ENCODE assay signal across 11 cellular contexts in the genomic region with DNA sequence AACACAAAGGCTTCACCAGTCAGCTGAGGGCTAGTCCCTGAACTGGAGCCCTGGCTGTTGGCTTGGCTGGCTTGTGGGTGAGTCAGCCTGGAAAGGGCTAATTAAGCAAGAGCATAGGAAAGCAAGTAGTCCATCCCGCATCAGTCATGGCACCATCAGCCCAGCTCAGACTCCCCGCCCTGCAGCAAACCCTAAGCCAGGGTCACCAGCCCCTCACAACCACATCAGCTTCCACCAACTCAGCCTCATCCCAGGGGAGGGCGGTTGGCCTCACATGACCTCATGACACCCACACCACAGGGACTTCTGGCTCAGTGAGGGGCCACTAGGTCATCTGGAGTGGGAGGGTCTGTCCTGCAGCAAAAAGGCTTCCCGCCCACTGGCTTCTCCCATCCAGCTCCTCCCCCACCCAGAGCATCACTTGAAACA. TPM values are rescaled to one million over a fixed set of nuclear protein-coding genes. Genes with fewer than 3 reads are reported as not detected.
DNase-seq lines count a peak whose midpoint lies in the region; ATAC-seq and TF ChIP-seq lines count a peak whose summit lies in the region.
"Had no signal": no experiment of that assay in that cellular context is flagged by ENCODE, and none has a peak within 500 bp of the region (broad histone marks: within the 10 kb centered on the region; RNA-seq: fewer than 3 reads in every experiment).

No MANE protein-coding gene starts in this region.

- WGBS in heart right ventricle, 2 donors, result 82 to 91% methylated on average over 4 of the region's 4 CpGs

- peak overlapping the region in 6 of 10 donors; percentile 23 to 96 (median 82) for H3K27ac ChIP-seq in heart right ventricle
- peak overlapping the region in 1 of 2 donors; percentile 80 for H3K27ac ChIP-seq in left lung
- H3K27ac ChIP-seq: BLaER1 had no signal

- H3K27me3 ChIP-seq in heart right ventricle, result no peaks in the 10 kb centered on the region
- no peaks in the 10 kb centered on the region for H3K27me3 ChIP-seq in left lung
- H3K27me3 ChIP-seq: BLaER1 had no signal

- TF ChIP-seq CTCF in heart right ventricle (IDR thresholded peaks at IDR 0.05) (no peak), choroid plexus epithelial cell (conservative IDR thresholded peaks at IDR 0.05; ENCODE audit: low read depth, low read length) (no peak), left lung (IDR thresholded peaks at IDR 0.05) (no peak)

- H3K4me3 ChIP-seq in heart right ventricle (no peak overlapping the region), choroid plexus epithelial cell (ENCODE audit: low read depth, low read length) (no peak overlapping the region), left lung (no peak overlapping the region)
- H3K4me3 ChIP-seq: BLaER1 had no signal

- intact Hi-C loops in heart right ventricle (cut with DNase I) (loop anchor here in 1 of 10 donors (10.0 kb wide), 1 partner anchor 84 kb away; no protein-coding TSS in a partner anchor), cardiac septum (cut with DNase I) (no loop called here), left lung (cut with DNase I) (no loop called here)

- DNase-seq in heart right ventricle (no peak), cardiac septum (ENCODE audit: low spot score) (no peak), choroid plexus epithelial cell (ENCODE audit: low read depth) (peak; percentile 93), left lung (no peak), GDM1 (lab: John Stamatoyannopoulos, UW) (no peak), DMS 273 (lab: John Stamatoyannopoulos, UW; ENCODE audit: unreplicated experiment) (no peak)
- DNase-seq in stimulated activated naive CD8-positive, alpha-beta T cell treated with anti-CD3 and anti-CD28 coated beads, Interleukin-15, Interleukin-2, amounts not matched to agents 100 U/mL and 50 U/mL, for 24 hours, result no peak
- DNase-seq in stimulated activated CD4-positive, alpha-beta T cell treated with anti-CD3 and anti-CD28 coated beads, Interleukin-4, amount 100 ng/mL, for 4 hours, result no peak
- DNase-seq: activated gamma-delta T cell, T-helper 2 cell had no signal

- ATAC-seq in heart right ventricle (peak in 1 of 8 donors; percentile 44), left lung (peak; percentile 58)
- ATAC-seq in stimulated activated naive CD8-positive, alpha-beta T cell treated with anti-CD3 and anti-CD28 coated beads, Interleukin-15, Interleukin-2, amounts not matched to agents 100 U/mL and 50 U/mL, for 24 hours, result no peak

- peaks cover 15 to 38% (median 24%) of the 10 kb centered on the region in 9 donors for H3K4me1 ChIP-seq in heart right ventricle
- H3K4me1 ChIP-seq in left lung, result peaks cover 0 to 19% of the 10 kb centered on the region in 2 donors

- H3K36me3 ChIP-seq in heart right ventricle (peaks cover 0 to 65% (median 21%) of the 10 kb centered on the region in 9 donors), left lung (peaks cover 0 to 73% of the 10 kb centered on the region in 2 donors)

- H3K9me3 ChIP-seq in heart right ventricle (no peaks in the 10 kb centered on the region), left lung (no peaks in the 10 kb centered on the region)
- H3K9me3 ChIP-seq: BLaER1 had no signal

RNA-seq across cellular contexts. Expression of gene SPATC1L, which starts 7.0 kb away (rescaled TPM):
- total RNA-seq in heart right ventricle, result 1 to 10 TPM; 4.7 to 9.8 (median 8.2) TPM
- 10 to 100 TPM; 12.7 to 14.6 TPM for polyA plus RNA-seq in heart right ventricle
- total RNA-seq in cardiac septum, result 7.3 TPM
- total RNA-seq in left lung, result 10 to 100 TPM in 1 of 2 donors, 1 to 10 TPM in 1; 5.0 to 10.3 TPM

RNA-seq across cellular contexts. Expression of gene FTCD, which starts 35.9 kb away (rescaled TPM):
- total RNA-seq in heart right ventricle, result 1 to 10 TPM in 6 of 10 donors, under 1 TPM in 4; 0.38 to 4.4 (median 1.1) TPM
- 1 to 10 TPM in 1 of 2 donors, under 1 TPM in 1; 0.14 to 4.0 TPM for polyA plus RNA-seq in heart right ventricle
- 0.83 TPM for total RNA-seq in cardiac septum
- under 1 TPM; 0.29 to 0.38 TPM for total RNA-seq in left lung

RNA-seq across cellular contexts. Expression of gene LSS, which starts 37.3 kb away (rescaled TPM):
- total RNA-seq in heart right ventricle (10 to 100 TPM; 30.5 to 74.7 (median 40.7) TPM), cardiac septum (34.9 TPM), left lung (100 to 1,000 TPM in 1 of 2 donors, 10 to 100 TPM in 1; 80.7 to 184 TPM)
- polyA plus RNA-seq in heart right ventricle, result 10 to 100 TPM; 22.5 to 44.0 TPM
